15 cellular contexts compared by ENCODE assay signal in the genomic region with DNA sequence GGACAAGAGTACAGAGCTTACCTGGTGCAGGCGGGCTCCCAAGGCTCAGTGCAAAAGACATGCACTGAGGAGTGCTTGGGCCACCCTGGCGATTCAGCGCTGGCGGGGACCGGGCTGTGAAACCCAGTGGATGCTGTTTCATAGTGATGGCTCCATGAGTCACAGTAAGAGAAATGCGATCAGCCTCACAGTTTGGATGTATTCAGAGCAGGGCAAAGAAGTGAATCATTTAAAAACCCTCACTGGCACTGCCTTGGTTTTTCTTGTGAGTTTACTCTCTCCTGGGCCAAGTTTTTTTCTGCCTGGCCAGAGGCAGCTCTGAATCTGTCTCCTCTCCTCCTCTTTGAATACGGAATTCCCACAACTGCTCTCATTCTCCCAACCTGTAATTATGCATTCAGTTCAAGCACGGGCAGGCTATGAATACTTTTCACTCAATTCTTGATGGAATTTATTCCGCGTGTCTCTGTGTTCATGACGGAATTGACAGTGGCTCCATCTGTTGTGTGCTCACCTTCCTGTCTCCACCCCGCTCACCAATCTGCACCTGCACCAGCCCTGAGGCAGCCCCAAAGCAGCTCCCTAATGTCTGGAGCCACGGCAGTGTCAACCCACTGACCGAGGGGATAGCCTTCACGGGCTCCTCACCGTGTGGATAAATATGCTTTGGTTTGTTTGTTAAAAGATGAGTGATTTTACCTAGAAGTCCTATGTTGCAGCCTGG. TPM values are rescaled to one million over a fixed set of nuclear protein-coding genes. Genes with fewer than 3 reads are reported as not detected.
DNase-seq lines count a peak whose midpoint lies in the region; TF ChIP-seq lines count a peak whose summit lies in the region.
"Had no signal": no experiment of that assay in that cellular context is flagged by ENCODE, and none has a peak within 500 bp of the region (broad histone marks: within the 10 kb centered on the region; RNA-seq: fewer than 3 reads in every experiment).

No MANE protein-coding gene starts in this region.

- H3K27me3 ChIP-seq in stomach, result peaks cover 0 to 21% (median 4%) of the 10 kb centered on the region in 3 donors
- H3K27me3 ChIP-seq: BLaER1, upper lobe of right lung had no signal

- peaks cover 0 to 7% (median 3%) of the 10 kb centered on the region in 4 donors for H3K4me1 ChIP-seq in stomach

- H3K9me3 Mint-ChIP-seq in activated CD4-positive, alpha-beta memory T cell treated with anti-CD3 and anti-CD28 coated beads for 36 hours, result no peaks in the 10 kb centered on the region
- no peaks in the 10 kb centered on the region for H3K9me3 Mint-ChIP-seq in activated CD4-positive, alpha-beta memory T cell treated with anti-CD3 and anti-CD28 coated beads, Interleukin-2, amount 10 ng/mL, durations not matched to agents 7 days and 5 days

- DNase-seq in activated CD4-positive, alpha-beta memory T cell treated with anti-CD3 and anti-CD28 coated beads for 36 hours, result peak; percentile 32
- DNase-seq in activated CD4-positive, alpha-beta memory T cell treated with anti-CD3 and anti-CD28 coated beads, Interleukin-2, amount 10 ng/mL, durations not matched to agents 7 days and 5 days, result no peak
- DNase-seq in RPMI7951 (ENCODE audit: low read depth) (peak; percentile 86), fibroblast of peridontal ligament (ENCODE audit: extremely low read depth) (peak; percentile 95), stomach (no peak), NCI-H1436 (lab: John Stamatoyannopoulos, UW) (no peak), NCI-H748 (lab: John Stamatoyannopoulos, UW; ENCODE audit: unreplicated experiment) (no peak), LoVo (ENCODE audit: low spot score) (no peak)
- DNase-seq: activated naive CD4-positive, alpha-beta T cell treated with Interleukin-2 at 50 U/mL for 16 hours; foreskin melanocyte; NCI-H510A; stimulated activated CD4-positive, alpha-beta T cell treated with anti-CD3 and anti-CD28 coated beads, Interleukin-2, amount 100 ng/mL, for 48 hours; upper lobe of right lung had no signal

- H3K4me3 ChIP-seq in stomach, result no peak overlapping the region
- H3K4me3 ChIP-seq: BLaER1, upper lobe of right lung had no signal

- TF ChIP-seq EP300 in stomach (IDR thresholded peaks at IDR 0.05), result no peak

- H3K36me3 ChIP-seq in stomach, result peaks cover 0 to 11% (median 2%) of the 10 kb centered on the region in 4 donors
- H3K36me3 ChIP-seq: BLaER1, upper lobe of right lung had no signal

- H3K9me3 ChIP-seq in stomach, result no peaks in the 10 kb centered on the region
- H3K9me3 ChIP-seq: BLaER1, upper lobe of right lung had no signal

- no peak overlapping the region for H3K27ac Mint-ChIP-seq in activated CD4-positive, alpha-beta memory T cell treated with anti-CD3 and anti-CD28 coated beads for 36 hours
- no peak overlapping the region for H3K27ac Mint-ChIP-seq in activated CD4-positive, alpha-beta memory T cell treated with anti-CD3 and anti-CD28 coated beads, Interleukin-2, amount 10 ng/mL, durations not matched to agents 7 days and 5 days

- no peak overlapping the region for H3K4me3 Mint-ChIP-seq in activated CD4-positive, alpha-beta memory T cell treated with anti-CD3 and anti-CD28 coated beads for 36 hours
- H3K4me3 Mint-ChIP-seq in activated CD4-positive, alpha-beta memory T cell treated with anti-CD3 and anti-CD28 coated beads, Interleukin-2, amount 10 ng/mL, durations not matched to agents 7 days and 5 days, result no peak overlapping the region

- CTCF ChIA-PET in activated CD4-positive, alpha-beta memory T cell treated with anti-CD3 and anti-CD28 coated beads for 36 hours (lab: Charles Lee), result no interaction called here
- CTCF ChIA-PET in activated CD4-positive, alpha-beta memory T cell treated with anti-CD3 and anti-CD28 coated beads, Interleukin-2, amount 10 ng/mL, durations not matched to agents 7 days and 5 days (lab: Charles Lee), result no interaction called here

- peaks cover 23% of the 10 kb centered on the region for H3K27me3 Mint-ChIP-seq in activated CD4-positive, alpha-beta memory T cell treated with anti-CD3 and anti-CD28 coated beads for 36 hours
- peaks cover 15% of the 10 kb centered on the region for H3K27me3 Mint-ChIP-seq in activated CD4-positive, alpha-beta memory T cell treated with anti-CD3 and anti-CD28 coated beads, Interleukin-2, amount 10 ng/mL, durations not matched to agents 7 days and 5 days

- intact Hi-C loops in activated CD4-positive, alpha-beta memory T cell treated with anti-CD3 and anti-CD28 coated beads for 36 hours (cut with micrococcal nuclease), result no loop called here
- intact Hi-C loops in stomach (cut with DNase I; ENCODE audit: low total_unique reads), result no loop called here

- H3K36me3 Mint-ChIP-seq in activated CD4-positive, alpha-beta memory T cell treated with anti-CD3 and anti-CD28 coated beads for 36 hours, result no peaks in the 10 kb centered on the region
- no peaks in the 10 kb centered on the region for H3K36me3 Mint-ChIP-seq in activated CD4-positive, alpha-beta memory T cell treated with anti-CD3 and anti-CD28 coated beads, Interleukin-2, amount 10 ng/mL, durations not matched to agents 7 days and 5 days (ENCODE audit: low read depth)

- no peak for TF ChIP-seq POLR2A in stomach (IDR thresholded peaks at IDR 0.05)

- POLR2A ChIA-PET in activated CD4-positive, alpha-beta memory T cell treated with anti-CD3 and anti-CD28 coated beads for 36 hours (lab: Charles Lee), result no interaction called here
- POLR2A ChIA-PET in activated CD4-positive, alpha-beta memory T cell treated with anti-CD3 and anti-CD28 coated beads, Interleukin-2, amount 10 ng/mL, durations not matched to agents 7 days and 5 days (lab: Charles Lee), result no interaction called here

- 76 to 88% (median 84%) methylated on average over 16 of the region's 16 CpGs for WGBS in stomach, 5 donors

- H3K27ac ChIP-seq in stomach, result peak overlapping the region in 3 of 5 donors; percentile 10 to 60 (median 29)
- H3K27ac ChIP-seq: BLaER1 had no signal

- no peaks in the 10 kb centered on the region for H3K4me1 Mint-ChIP-seq in activated CD4-positive, alpha-beta memory T cell treated with anti-CD3 and anti-CD28 coated beads for 36 hours (ENCODE audit: low read depth)
- no peaks in the 10 kb centered on the region for H3K4me1 Mint-ChIP-seq in activated CD4-positive, alpha-beta memory T cell treated with anti-CD3 and anti-CD28 coated beads, Interleukin-2, amount 10 ng/mL, durations not matched to agents 7 days and 5 days

- no peak for TF ChIP-seq CTCF in stomach (IDR thresholded peaks at IDR 0.05)

RNA-seq across cellular contexts. Expression of a gene that starts 14.9 kb away (rescaled TPM):
- total RNA-seq in activated CD4-positive, alpha-beta memory T cell treated with anti-CD3 and anti-CD28 coated beads for 36 hours, result not detected
- not detected for total RNA-seq in activated CD4-positive, alpha-beta memory T cell treated with anti-CD3 and anti-CD28 coated beads, Interleukin-2, amount 10 ng/mL, durations not matched to agents 7 days and 5 days
- total RNA-seq in RPMI7951 (2014; rRNA removed; shearing (Covaris generic)), result not detected in 2 replicates
- 10 to 100 TPM in 2 of 5 donors, 1 to 10 TPM in 2, under 1 TPM in 1; 0.58 to 24.1 (median 4.6) TPM for total RNA-seq in stomach
- polyA plus RNA-seq in stomach, result 10 to 100 TPM in 1 of 3 donors, 1 to 10 TPM in 2; 3.5 to 11.9 (median 4.9) TPM
- total RNA-seq: T-helper 2 cell treated with Interferon-gamma antibody and Interleukin-4, amounts not matched to agents 100 ng/mL and 5 ng/mL, for 36 hours had no signal

RNA-seq across cellular contexts. Expression of a gene that starts 34.9 kb away (rescaled TPM):
- total RNA-seq in activated CD4-positive, alpha-beta memory T cell treated with anti-CD3 and anti-CD28 coated beads for 36 hours, result not detected
- total RNA-seq in activated CD4-positive, alpha-beta memory T cell treated with anti-CD3 and anti-CD28 coated beads, Interleukin-2, amount 10 ng/mL, durations not matched to agents 7 days and 5 days, result not detected
- total RNA-seq in RPMI7951 (2014; rRNA removed; shearing (Covaris generic)), result 2.3 and 2.5 TPM in 2 replicates
- 10 to 100 TPM in 2 of 5 donors, 1 to 10 TPM in 3; 1.4 to 23.5 (median 2.2) TPM for total RNA-seq in stomach
- 1 to 10 TPM; 2.0 to 4.3 (median 2.5) TPM for polyA plus RNA-seq in stomach

Comparison
In these comparisons a context has a peak if more than half of its experiments do, and no peak if none do; other contexts are left out.
1. DNase-seq: peak in activated CD4-positive, alpha-beta memory T cell treated with anti-CD3 and anti-CD28 coated beads for 36 hours (single experiment), RPMI7951 (single experiment) and fibroblast of peridontal ligament (single experiment); none in activated CD4-positive, alpha-beta memory T cell treated with anti-CD3 and anti-CD28 coated beads, Interleukin-2, amount 10 ng/mL, durations not matched to agents 7 days and 5 days (single experiment), stomach (single experiment), NCI-H1436 (single experiment), NCI-H748 (single experiment) and LoVo (single experiment).